ENCODE assay signal across 7 cellular contexts in genomic region chr3:50355829-50356552, GRCh38. TPM values are rescaled to one million over a fixed set of nuclear protein-coding genes. Genes with fewer than 3 reads are reported as not detected.
DNase-seq lines count a peak whose midpoint lies in the region; TF ChIP-seq lines count a peak whose summit lies in the region.
"Had no signal": no experiment of that assay in that cellular context is flagged by ENCODE, and none has a peak within 500 bp of the region (broad histone marks: within the 10 kb centered on the region; RNA-seq: fewer than 3 reads in every experiment).

No MANE protein-coding gene starts in this region.

- no peak overlapping the region for H3K27ac Mint-ChIP-seq in MCF 10A (ENCODE audit: low read depth, unreplicated experiment)
- no peak overlapping the region for H3K27ac Mint-ChIP-seq in progenitor cell of endocrine pancreas

- peaks cover 41% of the 10 kb centered on the region for H3K4me1 ChIP-seq in Loucy (ENCODE audit: insufficient read depth, low read length, poor library complexity, severe bottlenecking)

- no peaks in the 10 kb centered on the region for H3K9me2 ChIP-seq in Loucy (replicated peaks; ENCODE audit: low read depth, low read length)

- H3K79me2 ChIP-seq in Loucy (ENCODE audit: insufficient read depth, low read length) = peaks cover 55% of the 10 kb centered on the region

- no peak overlapping the region for H2AFZ ChIP-seq in Loucy (ENCODE audit: low read length)

- intact Hi-C loops in MCF 10A (cut with micrococcal nuclease) = no loop called here

- no peaks in the 10 kb centered on the region for H3K27me3 ChIP-seq in Loucy (ENCODE audit: insufficient read depth, low read length, poor library complexity, severe bottlenecking)

- peak overlapping the region; percentile 78 for H3K4me3 ChIP-seq in Loucy (ENCODE audit: low read length, poor library complexity, severe bottlenecking)
- H3K4me3 ChIP-seq: SK-N-MC had no signal

- H4K20me1 ChIP-seq in Loucy (ENCODE audit: insufficient read depth, low read length, poor library complexity, severe bottlenecking) = peaks cover 47% of the 10 kb centered on the region

- no peaks in the 10 kb centered on the region for H3K27me3 Mint-ChIP-seq in MCF 10A (ENCODE audit: insufficient read depth, unreplicated experiment)
- H3K27me3 Mint-ChIP-seq in progenitor cell of endocrine pancreas = no peaks in the 10 kb centered on the region

- H3K4me3 Mint-ChIP-seq in MCF 10A (ENCODE audit: unreplicated experiment) = peak overlapping the region; percentile 85
- peak overlapping the region; percentile 94 for H3K4me3 Mint-ChIP-seq in progenitor cell of endocrine pancreas (ENCODE audit: low read depth)

- H3K36me3 Mint-ChIP-seq in MCF 10A (ENCODE audit: insufficient read depth, unreplicated experiment) (peaks cover 34% of the 10 kb centered on the region), progenitor cell of endocrine pancreas (ENCODE audit: insufficient read depth) (peaks cover 2% of the 10 kb centered on the region)

- H3K9me3 Mint-ChIP-seq in MCF 10A (ENCODE audit: unreplicated experiment) (no peaks in the 10 kb centered on the region), progenitor cell of endocrine pancreas (ENCODE audit: low read depth) (no peaks in the 10 kb centered on the region)

- H3K4me2 ChIP-seq in Loucy (ENCODE audit: low read depth, low read length, poor library complexity, severe bottlenecking) = peak overlapping the region; percentile 92

- peaks cover 18% of the 10 kb centered on the region for H3K4me1 Mint-ChIP-seq in MCF 10A (ENCODE audit: insufficient read depth, unreplicated experiment)
- peaks cover 33% of the 10 kb centered on the region for H3K4me1 Mint-ChIP-seq in progenitor cell of endocrine pancreas (ENCODE audit: low read depth)

- BruUV-seq in MCF 10A (replicated peaks; lab: Mats Ljungman, UMichigan) = no TSS peak

- H3K36me3 ChIP-seq in Loucy (ENCODE audit: insufficient read depth, low read length) = peaks cover 9% of the 10 kb centered on the region; the same call in 1 of the 2 replicates

- CTCF ChIA-PET in MCF 10A (lab: Yijun Ruan, JAX) = interaction anchor here (0.7 to 2.6 kb wide), 6 partner anchors 8 to 1161 kb away, joined by 3 to 24 read pairs (median 4); no protein-coding TSS in a partner anchor

- peak overlapping the region; percentile 84 for H3K9ac ChIP-seq in Loucy (ENCODE audit: low read depth, low read length, poor library complexity, severe bottlenecking)

- POLR2A ChIA-PET in MCF 10A (lab: Yijun Ruan, JAX) = interaction anchor here (0.7 to 1.8 kb wide), 3 partner anchors 9 to 256 kb away, joined by 3 to 14 read pairs (median 3); partner anchors contain the start of gene CISH

- no peaks in the 10 kb centered on the region for H3K9me3 ChIP-seq in Loucy (ENCODE audit: insufficient read depth, low read depth, low read length)

- DNase-seq in MCF 10A (ENCODE audit: unreplicated experiment) = no peak
- DNase-seq in progenitor cell of endocrine pancreas (ENCODE audit: low spot score, unreplicated experiment) = no peak
- DNase-seq in NCI-H2029 treated with DMSO at 0.1 percent for 48 hours (lab: John Stamatoyannopoulos, UW) = no peak
- DNase-seq in ACHN = no peak
- DNase-seq in hypothalamus (lab: John Stamatoyannopoulos, UW) = no peak

- in situ Hi-C loops in ACHN (cut with HindIII; ENCODE audit: low pct_ligation_motif_present, low pct_unique_long_range_greater_than_20kb, low sequenced_read_pairs) = no loop called here

- no peaks in the 10 kb centered on the region for H3F3A ChIP-seq in Loucy (ENCODE audit: low read depth)

- TF ChIP-seq CTCF in Loucy (conservative IDR thresholded peaks at IDR 0.05; ENCODE audit: low read length) (peak; percentile 45), MCF 10A (IDR thresholded peaks at IDR 0.05; ENCODE audit: unreplicated experiment) (no peak), progenitor cell of endocrine pancreas (IDR thresholded peaks at IDR 0.05; ENCODE audit: unreplicated experiment) (no peak)

RNA-seq across cellular contexts. Expression of gene TMEM115, which starts 3.3 kb away (rescaled TPM):
- total RNA-seq in MCF 10A (2022) (31.9 and 40.3 TPM in 2 replicates), progenitor cell of endocrine pancreas (32.7 and 33.0 TPM in 2 replicates)

RNA-seq across cellular contexts. Expression of gene CYB561D2, which starts 5.3 kb away (rescaled TPM):
- total RNA-seq in MCF 10A (2022) (24.0 and 24.1 TPM in 2 replicates), progenitor cell of endocrine pancreas (18.7 and 19.2 TPM in 2 replicates)

RNA-seq across cellular contexts. Expression of gene NPRL2, which starts 5.4 kb away (rescaled TPM):
- total RNA-seq in MCF 10A (2022) = 21.1 and 22.1 TPM in 2 replicates
- 25.7 and 31.6 TPM in 2 replicates for total RNA-seq in progenitor cell of endocrine pancreas

RNA-seq across cellular contexts. Expression of gene ZMYND10, which starts 10.5 kb away (rescaled TPM):
- total RNA-seq in MCF 10A (2022) (0.68 and 1.0 TPM in 2 replicates), progenitor cell of endocrine pancreas (0.86 and 2.2 TPM in 2 replicates)

RNA-seq across cellular contexts. Expression of gene RASSF1, which starts 15.4 kb away (rescaled TPM):
- total RNA-seq in MCF 10A (2022) (24.3 and 32.0 TPM in 2 replicates), progenitor cell of endocrine pancreas (11.7 and 13.9 TPM in 2 replicates)
